Comparison of ENCODE assay signal across 21 cellular contexts in the genomic region with DNA sequence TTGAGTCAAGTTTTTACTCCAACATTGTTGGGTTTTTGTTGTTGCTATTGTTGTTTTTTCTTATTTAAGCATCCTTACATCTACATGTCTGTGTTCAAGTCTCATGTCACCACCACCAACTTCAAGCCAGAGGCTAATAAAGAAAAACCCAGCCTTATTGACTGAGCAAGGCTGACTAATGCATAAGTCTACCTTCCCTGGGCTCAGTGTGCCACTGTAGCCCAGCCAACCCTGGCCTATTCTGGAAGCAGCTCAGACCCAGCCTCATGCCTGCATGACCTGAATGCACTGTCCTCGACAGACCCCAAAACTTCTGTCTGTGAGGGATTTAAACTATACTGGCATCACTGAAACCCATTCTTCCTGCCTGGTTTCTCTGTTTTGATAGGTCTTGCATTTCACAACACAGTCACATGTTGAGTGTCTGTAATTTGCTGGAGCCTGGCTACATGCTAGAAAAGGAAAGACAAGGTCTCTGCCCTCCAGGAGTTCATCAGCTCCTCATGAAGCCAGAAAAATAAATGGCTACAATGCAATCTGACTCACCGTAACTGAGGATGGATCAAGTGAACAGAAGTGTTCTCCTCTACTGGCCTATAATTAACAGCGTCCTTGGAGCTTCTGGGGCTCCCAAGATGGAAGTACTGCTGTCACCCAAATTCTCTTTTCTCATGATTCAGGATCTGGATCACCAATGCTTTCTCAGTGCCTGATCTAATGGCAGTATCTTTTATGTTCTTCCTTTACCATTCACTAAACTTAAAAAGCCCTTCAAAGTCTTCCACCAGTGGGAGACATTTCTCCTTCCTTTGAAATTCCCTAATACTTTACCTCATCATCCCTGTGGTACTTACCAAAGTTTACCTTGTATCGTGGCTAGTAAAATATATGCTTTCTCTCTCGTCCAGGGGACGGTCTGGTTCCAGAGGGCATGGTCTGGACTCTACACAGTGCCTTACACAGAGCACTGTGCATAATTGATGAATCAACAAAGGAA.
A peak's percentile ranks its signal among the peaks of the same experiment; 100 is the strongest.
DNase-seq lines count a peak whose midpoint lies in the region; ATAC-seq, FAIRE-seq and TF ChIP-seq lines count a peak whose summit lies in the region.
"Had no signal": no experiment of that assay in that cellular context is flagged by ENCODE, and none has a peak within 500 bp of the region (broad histone marks: within the 10 kb centered on the region; RNA-seq: fewer than 3 reads in every experiment).

No MANE protein-coding gene starts in this region.

- peaks cover 2% of the 10 kb centered on the region for H3K27me3 Mint-ChIP-seq in activated CD8-positive, alpha-beta T cell treated with anti-CD3 and anti-CD28 coated beads for 36 hours
- H3K27me3 Mint-ChIP-seq in activated CD4-positive, alpha-beta T cell treated with anti-CD3 and anti-CD28 coated beads, Interleukin-2, amount 10 ng/mL, durations not matched to agents 24 days and 14 days: peaks cover 5% of the 10 kb centered on the region

- DNase-seq in AG04450 (ENCODE audit: low read depth, low spot score) (no peak), bronchial epithelial cell (ENCODE audit: low read depth) (peak; percentile 58), iris pigment epithelial cell (ENCODE audit: low read depth) (peak; percentile 49), posterior cingulate gyrus (no peak), NCI-H1930 (lab: John Stamatoyannopoulos, UW) (no peak)
- no peak for DNase-seq in activated CD8-positive, alpha-beta T cell treated with anti-CD3 and anti-CD28 coated beads for 36 hours
- DNase-seq in activated CD4-positive, alpha-beta T cell treated with anti-CD3 and anti-CD28 coated beads, Interleukin-2, amount 10 ng/mL, durations not matched to agents 24 days and 14 days: no peak
- DNase-seq: activated CD4-positive, alpha-beta T cell treated with anti-CD3 and anti-CD28 coated beads, Interleukin-2, amount 50 U/mL, for 4 hours; COR-L47; effector CD4-positive, alpha-beta T cell; left lung; MV-4-11; NCI-H2081; NCI-H774; right lobe of liver had no signal

- FAIRE-seq in bronchial epithelial cell (lab: Jason Lieb, UNC): peak; percentile 94
- FAIRE-seq: frontal cortex, HepG2 had no signal

- H3K4me3 Mint-ChIP-seq in activated CD8-positive, alpha-beta T cell treated with anti-CD3 and anti-CD28 coated beads for 36 hours: no peak overlapping the region
- H3K4me3 Mint-ChIP-seq in activated CD4-positive, alpha-beta T cell treated with anti-CD3 and anti-CD28 coated beads, Interleukin-2, amount 10 ng/mL, durations not matched to agents 24 days and 14 days: no peak overlapping the region

- no peak for ATAC-seq in activated CD8-positive, alpha-beta T cell treated with anti-CD3 and anti-CD28 coated beads for 36 hours
- ATAC-seq: activated naive CD4-positive, alpha-beta T cell treated with anti-CD3 and anti-CD28 coated beads, Interleukin-2, amount 50 U/mL, for 72 hours; HepG2; left lung; right lobe of liver had no signal

- POLR2A ChIA-PET in AG04450 (lab: Yijun Ruan, JAX): no interaction called here
- POLR2A ChIA-PET in activated CD8-positive, alpha-beta T cell treated with anti-CD3 and anti-CD28 coated beads for 36 hours (lab: Charles Lee): no interaction called here

- TF ChIP-seq EP300 in Ishikawa (IDR thresholded peaks at IDR 0.05; ENCODE audit: borderline replicate concordance): no peak

- TF ChIP-seq RAD21 in Ishikawa (IDR thresholded peaks at IDR 0.05; ENCODE audit: low read depth): peak; percentile 17; the same call in 1 of the 2 replicates

- intact Hi-C loops in activated CD8-positive, alpha-beta T cell treated with anti-CD3 and anti-CD28 coated beads for 36 hours (cut with micrococcal nuclease): no loop called here
- intact Hi-C loops in posterior cingulate gyrus (cut with DNase I): no loop called here
- intact Hi-C loops in activated CD4-positive, alpha-beta T cell treated with anti-CD3 and anti-CD28 coated beads, Interleukin-2, amount 10 ng/mL, durations not matched to agents 24 days and 14 days (cut with micrococcal nuclease): no loop called here

- CTCF ChIA-PET in AG04450 (lab: Charles Lee): interaction anchor here (0.6 to 2.2 kb wide), 3 partner anchors 120 to 203 kb away, joined by 3 to 9 read pairs (median 3); no protein-coding TSS in a partner anchor
- CTCF ChIA-PET in activated CD8-positive, alpha-beta T cell treated with anti-CD3 and anti-CD28 coated beads for 36 hours (lab: Charles Lee): interaction anchor here (0.6 kb wide), 1 partner anchor 10 kb away, joined by 5 read pairs; no protein-coding TSS in a partner anchor

- H3K9me3 ChIP-seq in AG04450 (ENCODE audit: control insufficient read depth, insufficient read depth, low read length): no peaks in the 10 kb centered on the region
- H3K9me3 ChIP-seq: left lung, neutrophil, right lobe of liver, vagina had no signal

- H3K36me3 Mint-ChIP-seq in activated CD8-positive, alpha-beta T cell treated with anti-CD3 and anti-CD28 coated beads for 36 hours (ENCODE audit: low read depth): no peaks in the 10 kb centered on the region
- no peaks in the 10 kb centered on the region for H3K36me3 Mint-ChIP-seq in activated CD4-positive, alpha-beta T cell treated with anti-CD3 and anti-CD28 coated beads, Interleukin-2, amount 10 ng/mL, durations not matched to agents 24 days and 14 days (ENCODE audit: low read depth)
- H3K36me3 Mint-ChIP-seq: activated naive CD4-positive, alpha-beta T cell treated with anti-CD3 and anti-CD28 coated beads, Interleukin-2, amount 50 U/mL, for 72 hours had no signal

- H3K4me3 ChIP-seq in AG04450 (ENCODE audit: low read depth, low read length) (no peak overlapping the region), bronchial epithelial cell (ENCODE audit: low read depth, low read length) (no peak overlapping the region)
- H3K4me3 ChIP-seq: left lung, right lobe of liver, vagina had no signal

- peaks cover 14% of the 10 kb centered on the region for H3K4me1 Mint-ChIP-seq in activated CD8-positive, alpha-beta T cell treated with anti-CD3 and anti-CD28 coated beads for 36 hours (ENCODE audit: low read depth)
- peaks cover 10% of the 10 kb centered on the region for H3K4me1 Mint-ChIP-seq in activated CD4-positive, alpha-beta T cell treated with anti-CD3 and anti-CD28 coated beads, Interleukin-2, amount 10 ng/mL, durations not matched to agents 24 days and 14 days

- H3K27me3 ChIP-seq in AG04450 (ENCODE audit: control insufficient read depth, insufficient read depth, low read length) (no peaks in the 10 kb centered on the region), bronchial epithelial cell (ENCODE audit: control insufficient read depth, insufficient read depth, low read length) (no peaks in the 10 kb centered on the region)
- H3K27me3 ChIP-seq: left lung, neutrophil, right lobe of liver, vagina had no signal

- no peaks in the 10 kb centered on the region for H3K9me3 Mint-ChIP-seq in activated CD8-positive, alpha-beta T cell treated with anti-CD3 and anti-CD28 coated beads for 36 hours
- peaks cover 9% of the 10 kb centered on the region for H3K9me3 Mint-ChIP-seq in activated CD4-positive, alpha-beta T cell treated with anti-CD3 and anti-CD28 coated beads, Interleukin-2, amount 10 ng/mL, durations not matched to agents 24 days and 14 days
- H3K9me3 Mint-ChIP-seq: activated naive CD4-positive, alpha-beta T cell treated with anti-CD3 and anti-CD28 coated beads, Interleukin-2, amount 50 U/mL, for 72 hours had no signal

- no peak overlapping the region for H3K27ac Mint-ChIP-seq in activated CD8-positive, alpha-beta T cell treated with anti-CD3 and anti-CD28 coated beads for 36 hours
- no peak overlapping the region for H3K27ac Mint-ChIP-seq in activated CD4-positive, alpha-beta T cell treated with anti-CD3 and anti-CD28 coated beads, Interleukin-2, amount 10 ng/mL, durations not matched to agents 24 days and 14 days
- H3K27ac Mint-ChIP-seq: activated naive CD4-positive, alpha-beta T cell treated with anti-CD3 and anti-CD28 coated beads, Interleukin-2, amount 50 U/mL, for 72 hours had no signal

- H3K27ac ChIP-seq in AG04450 (ENCODE audit: low read depth, low read length): no peak overlapping the region
- H3K27ac ChIP-seq: left lung, neutrophil, right lobe of liver, vagina had no signal

- TF ChIP-seq CTCF in AG04450 (IDR thresholded peaks at IDR 0.05; ENCODE audit: low read depth, low read length) (peak; percentile 40), bronchial epithelial cell (IDR thresholded peaks at IDR 0.05; ENCODE audit: insufficient read depth, low read length, severe bottlenecking) (peak; percentile 12)
- TF ChIP-seq CTCF in activated CD8-positive, alpha-beta T cell treated with anti-CD3 and anti-CD28 coated beads for 36 hours (IDR thresholded peaks at IDR 0.05): no peak

- no peaks in the 10 kb centered on the region for H3K36me3 ChIP-seq in bronchial epithelial cell (ENCODE audit: control insufficient read depth, insufficient read depth, low read length)
- H3K36me3 ChIP-seq: left lung, neutrophil, right lobe of liver, vagina had no signal

TF ChIP-seq in Ishikawa, 13 proteins besides CTCF, POLR2A, EP300 and RAD21 (continues in another document):
- TF ChIP-seq CEBPB (IDR thresholded peaks at IDR 0.05): no peak
- no peak for TF ChIP-seq NFIC (IDR thresholded peaks at IDR 0.05)
- TF ChIP-seq TAF1 (IDR thresholded peaks at IDR 0.05; ENCODE audit: low read depth): no peak
- TF ChIP-seq, protein P1, sequence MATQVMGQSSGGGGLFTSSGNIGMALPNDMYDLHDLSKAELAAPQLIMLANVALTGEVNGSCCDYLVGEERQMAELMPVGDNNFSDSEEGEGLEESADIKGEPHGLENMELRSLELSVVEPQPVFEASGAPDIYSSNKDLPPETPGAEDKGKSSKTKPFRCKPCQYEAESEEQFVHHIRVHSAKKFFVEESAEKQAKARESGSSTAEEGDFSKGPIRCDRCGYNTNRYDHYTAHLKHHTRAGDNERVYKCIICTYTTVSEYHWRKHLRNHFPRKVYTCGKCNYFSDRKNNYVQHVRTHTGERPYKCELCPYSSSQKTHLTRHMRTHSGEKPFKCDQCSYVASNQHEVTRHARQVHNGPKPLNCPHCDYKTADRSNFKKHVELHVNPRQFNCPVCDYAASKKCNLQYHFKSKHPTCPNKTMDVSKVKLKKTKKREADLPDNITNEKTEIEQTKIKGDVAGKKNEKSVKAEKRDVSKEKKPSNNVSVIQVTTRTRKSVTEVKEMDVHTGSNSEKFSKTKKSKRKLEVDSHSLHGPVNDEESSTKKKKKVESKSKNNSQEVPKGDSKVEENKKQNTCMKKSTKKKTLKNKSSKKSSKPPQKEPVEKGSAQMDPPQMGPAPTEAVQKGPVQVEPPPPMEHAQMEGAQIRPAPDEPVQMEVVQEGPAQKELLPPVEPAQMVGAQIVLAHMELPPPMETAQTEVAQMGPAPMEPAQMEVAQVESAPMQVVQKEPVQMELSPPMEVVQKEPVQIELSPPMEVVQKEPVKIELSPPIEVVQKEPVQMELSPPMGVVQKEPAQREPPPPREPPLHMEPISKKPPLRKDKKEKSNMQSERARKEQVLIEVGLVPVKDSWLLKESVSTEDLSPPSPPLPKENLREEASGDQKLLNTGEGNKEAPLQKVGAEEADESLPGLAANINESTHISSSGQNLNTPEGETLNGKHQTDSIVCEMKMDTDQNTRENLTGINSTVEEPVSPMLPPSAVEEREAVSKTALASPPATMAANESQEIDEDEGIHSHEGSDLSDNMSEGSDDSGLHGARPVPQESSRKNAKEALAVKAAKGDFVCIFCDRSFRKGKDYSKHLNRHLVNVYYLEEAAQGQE (IDR thresholded peaks at IDR 0.05; ENCODE audit: low read depth): no peak

Comparison
In these comparisons a context has a peak if more than half of its experiments do, and no peak if none do; other contexts are left out.
1. DNase-seq: peak in bronchial epithelial cell (single experiment) and iris pigment epithelial cell (single experiment); none in AG04450 (single experiment), activated CD8-positive, alpha-beta T cell treated with anti-CD3 and anti-CD28 coated beads for 36 hours (single experiment), posterior cingulate gyrus (0 of 10), activated CD4-positive, alpha-beta T cell treated with anti-CD3 and anti-CD28 coated beads, Interleukin-2, amount 10 ng/mL, durations not matched to agents 24 days and 14 days (single experiment) and NCI-H1930 (0 of 2).